1 cellular context compared by ENCODE assay signal in genomic region chr17:49157784-49158183, GRCh38.
TF ChIP-seq lines count a peak whose summit lies in the region.

No MANE protein-coding gene starts in this region.

TF ChIP-seq in endothelial cell of umbilical vein, 7 proteins besides CTCF, POLR2A, EP300 and RAD21:
- TF ChIP-seq FOS (IDR thresholded peaks at IDR 0.05; ENCODE audit: borderline replicate concordance, insufficient read depth, low read length) (peak; percentile 19), POLR2AphosphoS5 (IDR thresholded peaks at IDR 0.05; ENCODE audit: insufficient read depth, low read depth, low read length) (no peak)
